ENCODE assay signal across 1 cellular context in the genomic region with DNA sequence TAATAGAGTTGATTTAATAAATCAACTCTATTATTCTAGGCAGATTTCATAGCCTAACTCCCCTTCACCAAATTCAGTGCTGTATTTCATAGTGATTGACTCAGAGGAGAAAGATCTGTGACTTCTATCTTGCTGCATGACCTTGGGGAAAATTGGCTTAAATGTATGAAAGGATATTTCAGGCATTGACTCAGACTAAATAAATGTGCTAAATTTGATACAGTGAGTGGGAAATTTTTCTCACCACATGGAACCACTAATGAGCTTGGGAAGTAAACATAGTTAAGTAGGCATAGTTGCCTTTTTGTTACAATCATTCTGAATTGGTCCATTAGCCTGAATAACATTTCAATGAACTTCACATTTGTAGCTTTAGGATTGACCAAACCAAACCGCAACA.
TF ChIP-seq lines count a peak whose summit lies in the region.

No MANE protein-coding gene starts in this region.

TF ChIP-seq in WTC11, 78 proteins besides CTCF, POLR2A, EP300 and RAD21 (continued from another document):
- TF ChIP-seq, protein P1, sequence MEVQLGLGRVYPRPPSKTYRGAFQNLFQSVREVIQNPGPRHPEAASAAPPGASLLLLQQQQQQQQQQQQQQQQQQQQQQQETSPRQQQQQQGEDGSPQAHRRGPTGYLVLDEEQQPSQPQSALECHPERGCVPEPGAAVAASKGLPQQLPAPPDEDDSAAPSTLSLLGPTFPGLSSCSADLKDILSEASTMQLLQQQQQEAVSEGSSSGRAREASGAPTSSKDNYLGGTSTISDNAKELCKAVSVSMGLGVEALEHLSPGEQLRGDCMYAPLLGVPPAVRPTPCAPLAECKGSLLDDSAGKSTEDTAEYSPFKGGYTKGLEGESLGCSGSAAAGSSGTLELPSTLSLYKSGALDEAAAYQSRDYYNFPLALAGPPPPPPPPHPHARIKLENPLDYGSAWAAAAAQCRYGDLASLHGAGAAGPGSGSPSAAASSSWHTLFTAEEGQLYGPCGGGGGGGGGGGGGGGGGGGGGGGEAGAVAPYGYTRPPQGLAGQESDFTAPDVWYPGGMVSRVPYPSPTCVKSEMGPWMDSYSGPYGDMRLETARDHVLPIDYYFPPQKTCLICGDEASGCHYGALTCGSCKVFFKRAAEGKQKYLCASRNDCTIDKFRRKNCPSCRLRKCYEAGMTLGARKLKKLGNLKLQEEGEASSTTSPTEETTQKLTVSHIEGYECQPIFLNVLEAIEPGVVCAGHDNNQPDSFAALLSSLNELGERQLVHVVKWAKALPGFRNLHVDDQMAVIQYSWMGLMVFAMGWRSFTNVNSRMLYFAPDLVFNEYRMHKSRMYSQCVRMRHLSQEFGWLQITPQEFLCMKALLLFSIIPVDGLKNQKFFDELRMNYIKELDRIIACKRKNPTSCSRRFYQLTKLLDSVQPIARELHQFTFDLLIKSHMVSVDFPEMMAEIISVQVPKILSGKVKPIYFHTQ (CRISPR knock-in tag; IDR thresholded peaks at IDR 0.05), result no peak
- TF ChIP-seq, protein P2, sequence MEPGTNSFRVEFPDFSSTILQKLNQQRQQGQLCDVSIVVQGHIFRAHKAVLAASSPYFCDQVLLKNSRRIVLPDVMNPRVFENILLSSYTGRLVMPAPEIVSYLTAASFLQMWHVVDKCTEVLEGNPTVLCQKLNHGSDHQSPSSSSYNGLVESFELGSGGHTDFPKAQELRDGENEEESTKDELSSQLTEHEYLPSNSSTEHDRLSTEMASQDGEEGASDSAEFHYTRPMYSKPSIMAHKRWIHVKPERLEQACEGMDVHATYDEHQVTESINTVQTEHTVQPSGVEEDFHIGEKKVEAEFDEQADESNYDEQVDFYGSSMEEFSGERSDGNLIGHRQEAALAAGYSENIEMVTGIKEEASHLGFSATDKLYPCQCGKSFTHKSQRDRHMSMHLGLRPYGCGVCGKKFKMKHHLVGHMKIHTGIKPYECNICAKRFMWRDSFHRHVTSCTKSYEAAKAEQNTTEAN (CRISPR knock-in tag; IDR thresholded peaks at IDR 0.05), result no peak
- TF ChIP-seq, protein P3, sequence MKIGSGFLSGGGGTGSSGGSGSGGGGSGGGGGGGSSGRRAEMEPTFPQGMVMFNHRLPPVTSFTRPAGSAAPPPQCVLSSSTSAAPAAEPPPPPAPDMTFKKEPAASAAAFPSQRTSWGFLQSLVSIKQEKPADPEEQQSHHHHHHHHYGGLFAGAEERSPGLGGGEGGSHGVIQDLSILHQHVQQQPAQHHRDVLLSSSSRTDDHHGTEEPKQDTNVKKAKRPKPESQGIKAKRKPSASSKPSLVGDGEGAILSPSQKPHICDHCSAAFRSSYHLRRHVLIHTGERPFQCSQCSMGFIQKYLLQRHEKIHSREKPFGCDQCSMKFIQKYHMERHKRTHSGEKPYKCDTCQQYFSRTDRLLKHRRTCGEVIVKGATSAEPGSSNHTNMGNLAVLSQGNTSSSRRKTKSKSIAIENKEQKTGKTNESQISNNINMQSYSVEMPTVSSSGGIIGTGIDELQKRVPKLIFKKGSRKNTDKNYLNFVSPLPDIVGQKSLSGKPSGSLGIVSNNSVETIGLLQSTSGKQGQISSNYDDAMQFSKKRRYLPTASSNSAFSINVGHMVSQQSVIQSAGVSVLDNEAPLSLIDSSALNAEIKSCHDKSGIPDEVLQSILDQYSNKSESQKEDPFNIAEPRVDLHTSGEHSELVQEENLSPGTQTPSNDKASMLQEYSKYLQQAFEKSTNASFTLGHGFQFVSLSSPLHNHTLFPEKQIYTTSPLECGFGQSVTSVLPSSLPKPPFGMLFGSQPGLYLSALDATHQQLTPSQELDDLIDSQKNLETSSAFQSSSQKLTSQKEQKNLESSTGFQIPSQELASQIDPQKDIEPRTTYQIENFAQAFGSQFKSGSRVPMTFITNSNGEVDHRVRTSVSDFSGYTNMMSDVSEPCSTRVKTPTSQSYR (CRISPR knock-in tag; IDR thresholded peaks at IDR 0.05), result no peak
